1 cellular context compared by ENCODE assay signal in the genomic region with DNA sequence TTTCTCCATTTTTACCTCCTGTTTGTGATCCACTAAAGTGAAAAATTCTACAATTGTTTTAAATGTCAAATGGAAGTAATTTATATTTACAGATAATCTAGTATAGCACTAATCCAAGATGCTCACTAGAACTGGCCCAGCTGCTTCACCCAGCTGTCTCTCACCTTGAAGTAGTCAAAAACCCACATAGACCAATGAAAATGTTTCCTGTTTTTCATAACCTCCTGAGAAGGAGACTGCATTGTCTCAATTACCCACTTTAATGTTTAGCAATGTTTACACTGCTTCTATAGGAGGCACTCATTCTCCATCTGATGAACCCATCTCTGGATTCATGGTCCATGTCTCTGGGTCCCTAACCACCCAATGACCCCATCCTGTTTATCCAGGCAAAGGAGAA.
TF ChIP-seq lines count a peak whose summit lies in the region.

No MANE protein-coding gene starts in this region.

TF ChIP-seq in GM12878, 131 proteins besides CTCF, POLR2A, EP300 and RAD21:
- TF ChIP-seq ESRRA (IDR thresholded peaks at IDR 0.05; ENCODE audit: low read length) = no peak
- TF ChIP-seq BACH1 (IDR thresholded peaks at IDR 0.05; ENCODE audit: borderline replicate concordance) = no peak
- TF ChIP-seq RAD51 (IDR thresholded peaks at IDR 0.05) = no peak
